ENCODE assay signal across 21 cellular contexts in the genomic region with DNA sequence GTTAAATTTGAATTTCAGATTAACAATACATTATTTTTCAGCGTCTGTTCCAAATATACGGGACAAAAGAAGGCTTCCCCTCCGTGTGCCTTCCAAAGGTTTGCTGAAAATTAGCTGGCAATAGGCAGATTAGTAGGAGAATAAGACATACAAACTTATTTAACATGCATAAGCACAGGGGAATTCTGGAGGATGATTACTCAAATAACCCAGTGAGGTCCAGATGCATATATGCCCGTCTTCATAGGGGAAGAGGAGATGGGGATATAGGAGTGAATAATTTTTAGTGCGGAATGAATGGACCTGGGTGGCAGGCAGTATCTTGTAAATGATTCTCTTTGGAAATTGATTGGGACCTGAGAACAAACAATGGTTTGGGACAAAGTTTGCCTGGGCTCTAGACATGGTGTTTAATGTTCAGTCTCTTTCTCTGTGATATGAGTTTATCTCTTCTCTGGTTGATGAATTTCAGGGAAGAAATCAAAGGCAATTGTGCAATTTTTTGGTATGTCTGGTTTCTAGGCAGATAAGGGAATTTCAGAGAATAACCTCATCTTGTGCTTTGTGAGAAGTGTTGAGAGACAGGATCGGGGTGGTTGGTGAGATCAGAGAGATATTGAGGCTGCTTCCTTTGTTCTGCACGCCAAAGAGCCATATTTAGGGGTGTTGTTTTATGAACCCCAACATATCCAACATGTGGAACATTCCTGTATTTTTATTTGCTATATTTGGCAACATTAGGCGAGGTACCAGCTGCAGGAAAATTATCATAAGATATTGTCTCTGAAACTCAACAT.
DNase-seq lines count a peak whose midpoint lies in the region; ATAC-seq and TF ChIP-seq lines count a peak whose summit lies in the region.
"Had no signal": no experiment of that assay in that cellular context is flagged by ENCODE, and none has a peak within 500 bp of the region (broad histone marks: within the 10 kb centered on the region; RNA-seq: fewer than 3 reads in every experiment).

No MANE protein-coding gene starts in this region.

- WGBS in right lobe of liver (ENCODE audit: insufficient coverage, low coverage, low lambda C conversion rate, missing lambda C conversion rate), result 15% methylated on average over 8 of the region's 8 CpGs

- no peaks in the 10 kb centered on the region for H3K79me2 ChIP-seq in PC-3 (ENCODE audit: low read length)

- DNase-seq in PC-3 (no peak), brain microvascular endothelial cell (peak; percentile 42), right lobe of liver (peak in 1 of 3 donors; percentile 56), upper lobe of right lung (no peak), NCI-H2029 treated with DMSO at 0.1 percent for 48 hours (lab: John Stamatoyannopoulos, UW) (no peak), NCI-H2081 treated with DMSO at 0.1 percent for 48 hours (lab: John Stamatoyannopoulos, UW) (no peak), mucosa of descending colon (no peak)
- DNase-seq: activated naive CD4-positive, alpha-beta T cell treated with Interleukin-2 at 50 U/mL for 16 hours; activated T-cell treated with anti-CD3 and anti-CD28 coated beads, Interleukin-2, amount 50 U/mL, for 24 hours; AML-193; anterior cingulate cortex; CD8-positive, alpha-beta memory T cell; H9; left cardiac atrium; NCI-H1417; NCI-H510A treated with DMSO at 0.1 percent for 48 hours; stimulated activated naive CD4-positive, alpha-beta T cell had no signal

- POLR2A ChIA-PET in PC-3 (lab: Charles Lee; ENCODE audit: unreplicated experiment), result no interaction called here

- no peak overlapping the region for H3K4me3 ChIP-seq in PC-3 (ENCODE audit: low read length)
- H3K4me3 ChIP-seq in brain microvascular endothelial cell (ENCODE audit: low read depth, low read length), result no peak overlapping the region
- H3K4me3 ChIP-seq in right lobe of liver, result peak overlapping the region in 2 of 3 donors; percentile 15 to 26
- no peak overlapping the region for H3K4me3 ChIP-seq in upper lobe of right lung
- H3K4me3 ChIP-seq in mucosa of descending colon, result no peak overlapping the region
- H3K4me3 ChIP-seq: MG63, smooth muscle cell had no signal

- H3K27ac ChIP-seq in PC-3 (ENCODE audit: low read length) (no peak overlapping the region), brain microvascular endothelial cell (peak overlapping the region; percentile 54), right lobe of liver (peak overlapping the region; percentile 55 to 68 (median 58)), upper lobe of right lung (peak overlapping the region; percentile 56)
- H3K27ac ChIP-seq: HL-60, RWPE1 had no signal

- H3K4me2 ChIP-seq in PC-3 (ENCODE audit: low read length), result peak overlapping the region; percentile 7; the same call in 1 of the 2 replicates
- H3K4me2 ChIP-seq: smooth muscle cell had no signal

- H3K9me2 ChIP-seq in PC-3 (replicated peaks; ENCODE audit: low read length), result no peaks in the 10 kb centered on the region

- no peak for ATAC-seq in PC-3
- peak; percentile 71 to 87 (median 78) for ATAC-seq in right lobe of liver
- ATAC-seq in upper lobe of right lung, result no peak
- ATAC-seq in mucosa of descending colon, result no peak

- H3K9me3 ChIP-seq in PC-3 (ENCODE audit: low read length) (no peaks in the 10 kb centered on the region), right lobe of liver (no peaks in the 10 kb centered on the region), upper lobe of right lung (no peaks in the 10 kb centered on the region), mucosa of descending colon (no peaks in the 10 kb centered on the region)
- H3K9me3 ChIP-seq: MG63 had no signal

- H3K4me1 ChIP-seq in PC-3 (ENCODE audit: insufficient read depth, low read length), result peaks cover 4% of the 10 kb centered on the region; the same call in 1 of the 2 replicates
- H3K4me1 ChIP-seq in right lobe of liver, result peaks cover 0 to 64% (median 22%) of the 10 kb centered on the region in 4 donors
- no peaks in the 10 kb centered on the region for H3K4me1 ChIP-seq in upper lobe of right lung
- H3K4me1 ChIP-seq in mucosa of descending colon (ENCODE audit: low read depth), result no peaks in the 10 kb centered on the region

- TF ChIP-seq CTCF in PC-3 (conservative IDR thresholded peaks at IDR 0.05; ENCODE audit: low read depth, low read length), result no peak
- TF ChIP-seq CTCF in brain microvascular endothelial cell (IDR thresholded peaks at IDR 0.05; ENCODE audit: low read depth, low read length, missing control alignments), result no peak
- no peak for TF ChIP-seq CTCF in right lobe of liver (IDR thresholded peaks at IDR 0.05)
- no peak for TF ChIP-seq CTCF in upper lobe of right lung (IDR thresholded peaks at IDR 0.05)
- no peak for TF ChIP-seq CTCF in mucosa of descending colon (IDR thresholded peaks at IDR 0.05)

- CTCF ChIA-PET in PC-3 (lab: Charles Lee), result no interaction called here

- H3F3A ChIP-seq in PC-3 (ENCODE audit: low read length, unreplicated experiment), result no peaks in the 10 kb centered on the region

- H2AFZ ChIP-seq in PC-3 (ENCODE audit: low read length), result no peak overlapping the region

- no TSS peak for BruUV-seq in PC-3 (replicated peaks; lab: Mats Ljungman, UMichigan)

- H4K20me1 ChIP-seq in PC-3 (ENCODE audit: low read length), result no peaks in the 10 kb centered on the region

- no peaks in the 10 kb centered on the region for H3K36me3 ChIP-seq in PC-3 (ENCODE audit: low read depth, low read length)
- no peaks in the 10 kb centered on the region for H3K36me3 ChIP-seq in brain microvascular endothelial cell (replicated peaks)
- H3K36me3 ChIP-seq in right lobe of liver, result no peaks in the 10 kb centered on the region
- H3K36me3 ChIP-seq in upper lobe of right lung, result no peaks in the 10 kb centered on the region
- H3K36me3 ChIP-seq in mucosa of descending colon (ENCODE audit: low read depth), result no peaks in the 10 kb centered on the region
- H3K36me3 ChIP-seq: MG63 had no signal

- TF ChIP-seq POLR2A in right lobe of liver (IDR thresholded peaks at IDR 0.05), result no peak

- H3K9ac ChIP-seq in PC-3 (ENCODE audit: low read length), result no peak overlapping the region

- H3K27me3 ChIP-seq in PC-3 (ENCODE audit: low read length) (peaks cover 16% of the 10 kb centered on the region; the same call in 1 of the 2 replicates), brain microvascular endothelial cell (replicated peaks) (no peaks in the 10 kb centered on the region), right lobe of liver (no peaks in the 10 kb centered on the region), upper lobe of right lung (no peaks in the 10 kb centered on the region)
- H3K27me3 ChIP-seq: MG63 had no signal

- intact Hi-C loops in PC-3 (cut with micrococcal nuclease) (no loop called here), right lobe of liver (cut with DNase I) (no loop called here), upper lobe of right lung (cut with DNase I) (no loop called here), mucosa of descending colon (cut with DNase I, micrococcal nuclease) (no loop called here)

- in situ Hi-C loops in brain microvascular endothelial cell (cut with HindIII; ENCODE audit: low pct_ligation_motif_present, low sequenced_read_pairs), result no loop called here

Comparison
In these comparisons a context has a peak if more than half of its experiments do, and no peak if none do; other contexts are left out.
1. ATAC-seq: peak in right lobe of liver (4 of 4); none in PC-3 (single experiment), upper lobe of right lung (single experiment) and mucosa of descending colon (single experiment).
2. H3K4me3 ChIP-seq: peak in right lobe of liver (2 of 3); none in PC-3 (single experiment), brain microvascular endothelial cell (single experiment), upper lobe of right lung (single experiment) and mucosa of descending colon (single experiment).